Comparison of ENCODE assay signal across 27 cellular contexts in genomic region chr2:234469251-234469845, GRCh38. TPM values are rescaled to one million over a fixed set of nuclear protein-coding genes. Genes with fewer than 3 reads are reported as not detected.
A peak's percentile ranks its signal among the peaks of the same experiment; 100 is the strongest.
DNase-seq lines count a peak whose midpoint lies in the region; ATAC-seq and TF ChIP-seq lines count a peak whose summit lies in the region.
"Had no signal": no experiment of that assay in that cellular context is flagged by ENCODE, and none has a peak within 500 bp of the region (broad histone marks: within the 10 kb centered on the region; RNA-seq: fewer than 3 reads in every experiment).

No MANE protein-coding gene starts in this region.

- H3K9me1 ChIP-seq in IMR-90 (ENCODE audit: insufficient read depth, low read length): no peaks in the 10 kb centered on the region

- H2AK5ac ChIP-seq in IMR-90 (ENCODE audit: low read depth, low read length): no peak overlapping the region

- peaks cover 2% of the 10 kb centered on the region; the same call in 1 of the 2 replicates for H3K4me1 ChIP-seq in IMR-90 (ENCODE audit: control insufficient read depth, insufficient read depth, low read length)
- H3K4me1 ChIP-seq: gastroesophageal sphincter, tibial nerve had no signal

- CTCF ChIA-PET in IMR-90 (lab: Yijun Ruan, JAX): interaction anchor here (0.9 to 1.1 kb wide), 2 partner anchors 9 to 20 kb away, joined by 3 read pairs; no protein-coding TSS in a partner anchor

- H3K9me3 ChIP-seq in IMR-90 (ENCODE audit: control insufficient read depth, insufficient read depth, low read length): peaks cover 13% of the 10 kb centered on the region
- H3K9me3 ChIP-seq: gastroesophageal sphincter had no signal

- no peak overlapping the region for H2BK120ac ChIP-seq in IMR-90 (ENCODE audit: low read depth, low read length)

- no peaks in the 10 kb centered on the region for H3K27me3 Mint-ChIP-seq in activated T-cell treated with anti-CD3 and anti-CD28 coated beads, Interleukin-2, amount 50 U/mL, for 72 hours (ENCODE audit: low read depth)

- no peak overlapping the region for H3K27ac ChIP-seq in IMR-90 (ENCODE audit: insufficient read depth, low read length)
- H3K27ac ChIP-seq: gastroesophageal sphincter, tibial nerve had no signal

- no peaks in the 10 kb centered on the region for H3K79me1 ChIP-seq in IMR-90 (ENCODE audit: low read depth in 1 of 2, low read length in 2 of 2)

- no peak overlapping the region for H2BK5ac ChIP-seq in IMR-90 (ENCODE audit: low read depth, low read length, poor library complexity, severe bottlenecking)

- H4K5ac ChIP-seq in IMR-90 (ENCODE audit: low read depth, low read length): no peak overlapping the region

- no peak overlapping the region for H4K91ac ChIP-seq in IMR-90 (ENCODE audit: insufficient read depth, low read depth, low read length)

- POLR2A ChIA-PET in IMR-90 (lab: Charles Lee; ENCODE audit: unreplicated experiment): no interaction called here

- peak overlapping the region in 1 of 2 donors; percentile 65 for H3K4me3 Mint-ChIP-seq in activated T-cell treated with anti-CD3 and anti-CD28 coated beads, Interleukin-2, amount 50 U/mL, for 72 hours
- no peak overlapping the region for H3K4me3 Mint-ChIP-seq in stimulated activated effector memory CD8-positive, alpha-beta T cell treated with anti-CD3 and anti-CD28 coated beads, Interleukin-12 subunit alpha, Interleukin-12 subunit beta, amount 100 ng/mL, for 72 hours
- H3K4me3 Mint-ChIP-seq: activated naive CD8-positive, alpha-beta T cell treated with anti-CD3 and anti-CD28 coated beads, Interleukin-2, amount 10 ng/mL, durations not matched to agents 7 days and 5 days; endodermal cell had no signal

- peaks cover 1 to 2% of the 10 kb centered on the region in 2 donors for H3K36me3 Mint-ChIP-seq in activated T-cell treated with anti-CD3 and anti-CD28 coated beads, Interleukin-2, amount 50 U/mL, for 72 hours (ENCODE audit: insufficient read depth in 2 of 2)
- no peaks in the 10 kb centered on the region for H3K36me3 Mint-ChIP-seq in stimulated activated effector memory CD8-positive, alpha-beta T cell treated with anti-CD3 and anti-CD28 coated beads, Interleukin-12 subunit alpha, Interleukin-12 subunit beta, amount 100 ng/mL, for 72 hours
- H3K36me3 Mint-ChIP-seq: naive B cell had no signal

- peak overlapping the region; percentile 22 for H3K27ac Mint-ChIP-seq in activated T-cell treated with anti-CD3 and anti-CD28 coated beads, Interleukin-2, amount 50 U/mL, for 72 hours
- no peak overlapping the region for H3K27ac Mint-ChIP-seq in stimulated activated effector memory CD8-positive, alpha-beta T cell treated with anti-CD3 and anti-CD28 coated beads, Interleukin-12 subunit alpha, Interleukin-12 subunit beta, amount 100 ng/mL, for 72 hours
- H3K27ac Mint-ChIP-seq: activated naive CD8-positive, alpha-beta T cell treated with anti-CD3 and anti-CD28 coated beads, Interleukin-2, amount 10 ng/mL, durations not matched to agents 7 days and 5 days; endodermal cell had no signal

- H3K4me1 Mint-ChIP-seq in activated T-cell treated with anti-CD3 and anti-CD28 coated beads, Interleukin-2, amount 50 U/mL, for 72 hours (ENCODE audit: low read depth): peaks cover 56% of the 10 kb centered on the region
- peaks cover 64% of the 10 kb centered on the region for H3K4me1 Mint-ChIP-seq in stimulated activated effector memory CD8-positive, alpha-beta T cell treated with anti-CD3 and anti-CD28 coated beads, Interleukin-12 subunit alpha, Interleukin-12 subunit beta, amount 100 ng/mL, for 72 hours
- H3K4me1 Mint-ChIP-seq: endodermal cell had no signal

- no peak overlapping the region for H3K9ac ChIP-seq in IMR-90 (ENCODE audit: low read depth, low read length)

- no peak overlapping the region for H2AFZ ChIP-seq in IMR-90 (replicated peaks; ENCODE audit: low read length, poor library complexity)

- H3K14ac ChIP-seq in IMR-90 (replicated peaks; ENCODE audit: low read depth, low read length): no peak overlapping the region

- TF ChIP-seq CTCF in IMR-90 (conservative IDR thresholded peaks at IDR 0.05; ENCODE audit: low read depth, low read length) (no peak), epithelial cell of esophagus (IDR thresholded peaks at IDR 0.05; ENCODE audit: insufficient read depth, low read depth, low read length, missing control alignments) (no peak)

- no peak for DNase-seq in activated T-cell treated with anti-CD3 and anti-CD28 coated beads, Interleukin-2, amount 50 U/mL, for 72 hours
- DNase-seq in activated T-cell treated with anti-CD3 and anti-CD28 coated beads, Interleukin-2, amount 50 U/mL, for 48 hours: no peak
- DNase-seq in IMR-90 (peak; percentile 51), epithelial cell of esophagus (ENCODE audit: low read depth) (peak; percentile 57), NCI-H226 (no peak)
- no peak for DNase-seq in stimulated activated effector memory CD8-positive, alpha-beta T cell treated with anti-CD3 and anti-CD28 coated beads, Interleukin-12 subunit alpha, Interleukin-12 subunit beta, amount 100 ng/mL, for 72 hours (ENCODE audit: low spot score in 2 of 2)
- DNase-seq: ACHN; activated CD4-positive, CD25-positive, alpha-beta regulatory T cell; activated CD8-positive, alpha-beta memory T cell treated with anti-CD3 and anti-CD28 coated beads for 24 hours; activated naive CD8-positive, alpha-beta T cell treated with anti-CD3 and anti-CD28 coated beads, Interleukin-2, amount 10 ng/mL, durations not matched to agents 7 days and 5 days; central memory CD4-positive, alpha-beta T cell; DMS53; endodermal cell; GOT3; hippocampal formation; Karpas-422; naive B cell; NCI-H146; NCI-H510A; occipital lobe; OCI-M1; SHP77 treated with DMSO at 0.1 percent for 48 hours; SW 1271 had no signal

- dilution Hi-C loops in IMR-90 (cut with HindIII; ENCODE audit: low sequenced_read_pairs, unreplicated experiment): no loop called here

- TF ChIP-seq RAD21 in IMR-90 (IDR thresholded peaks at IDR 0.05; ENCODE audit: low read length): no peak

- H2AK9ac ChIP-seq in IMR-90 (replicated peaks; ENCODE audit: low read depth, low read length, poor library complexity): no peak overlapping the region

- no peak overlapping the region for H3K56ac ChIP-seq in IMR-90 (ENCODE audit: extremely low read depth, insufficient read depth, low read length)

- H3K23ac ChIP-seq in IMR-90 (ENCODE audit: low read depth, low read length): no peak overlapping the region

- no peaks in the 10 kb centered on the region for H3K36me3 ChIP-seq in IMR-90 (ENCODE audit: control insufficient read depth, insufficient read depth, low read length)
- H3K36me3 ChIP-seq: gastroesophageal sphincter, tibial nerve had no signal

- H3K18ac ChIP-seq in IMR-90 (ENCODE audit: low read depth, low read length): no peak overlapping the region

- H3K27me3 ChIP-seq in IMR-90 (ENCODE audit: control insufficient read depth, insufficient read depth, low read length): no peaks in the 10 kb centered on the region
- H3K27me3 ChIP-seq: gastroesophageal sphincter, tibial nerve had no signal

- intact Hi-C loops in IMR-90 (cut with micrococcal nuclease): no loop called here

- ATAC-seq in activated T-cell treated with anti-CD3 and anti-CD28 coated beads, Interleukin-2, amount 50 U/mL, for 72 hours (replicated peaks in 1 of 2): peak; percentile 92
- ATAC-seq in IMR-90 (ENCODE audit: low read depth) (no peak), HG03571 (IDR thresholded peaks at IDR 0.05; ENCODE audit: unreplicated experiment) (no peak), HG03439 (IDR thresholded peaks at IDR 0.05; ENCODE audit: unreplicated experiment) (no peak)
- peak; percentile 93 for ATAC-seq in stimulated activated effector memory CD8-positive, alpha-beta T cell treated with anti-CD3 and anti-CD28 coated beads, Interleukin-12 subunit alpha, Interleukin-12 subunit beta, amount 100 ng/mL, for 72 hours
- ATAC-seq: gastroesophageal sphincter had no signal

- H3K4me3 ChIP-seq in IMR-90 (ENCODE audit: insufficient read depth, low read depth, low read length) (no peak overlapping the region), epithelial cell of esophagus (ENCODE audit: low read length) (no peak overlapping the region)
- H3K4me3 ChIP-seq: gastroesophageal sphincter, tibial nerve had no signal

- no CpG with 5 or more reads among the region's 7 CpGs for WGBS in IMR-90 (ENCODE audit: extremely low coverage in 2 of 2, insufficient read length in 1 of 2), 2 experiments

- no peak overlapping the region for H2BK15ac ChIP-seq in IMR-90 (ENCODE audit: low read depth, low read length)

- H3K4ac ChIP-seq in IMR-90 (ENCODE audit: low read depth, low read length): no peak overlapping the region

- BruUV-seq in IMR-90 (replicated peaks; lab: Mats Ljungman, UMichigan): no TSS peak

- H4K20me1 ChIP-seq in IMR-90 (ENCODE audit: insufficient read depth, low read length): no peaks in the 10 kb centered on the region

- H2BK20ac ChIP-seq in IMR-90 (ENCODE audit: low read depth, low read length): no peak overlapping the region

- no peak overlapping the region for H3K4me2 ChIP-seq in IMR-90 (ENCODE audit: low read depth, low read length)

- H3K9me3 Mint-ChIP-seq in activated T-cell treated with anti-CD3 and anti-CD28 coated beads, Interleukin-2, amount 50 U/mL, for 72 hours: peaks cover 3% of the 10 kb centered on the region in 2 donors
- peaks cover 3% of the 10 kb centered on the region for H3K9me3 Mint-ChIP-seq in stimulated activated effector memory CD8-positive, alpha-beta T cell treated with anti-CD3 and anti-CD28 coated beads, Interleukin-12 subunit alpha, Interleukin-12 subunit beta, amount 100 ng/mL, for 72 hours

- in situ Hi-C loops in IMR-90 (cut with MboI; ENCODE audit: low sequenced_read_pairs): no loop called here

- no peak overlapping the region for H4K8ac ChIP-seq in IMR-90 (ENCODE audit: low read depth in 2 of 2, low read length in 2 of 2)

- TF ChIP-seq POLR2A in IMR-90 (IDR thresholded peaks at IDR 0.05; ENCODE audit: low read depth, low read length): no peak

TF ChIP-seq in IMR-90, 13 proteins besides CTCF, POLR2A, EP300 and RAD21 (continues in another document):
- TF ChIP-seq BHLHE40 (IDR thresholded peaks at IDR 0.05; ENCODE audit: low read depth, low read length): no peak
- TF ChIP-seq USF2 (IDR thresholded peaks at IDR 0.05; ENCODE audit: low read depth, low read length): no peak
- no peak for TF ChIP-seq MAFK (IDR thresholded peaks at IDR 0.05; ENCODE audit: low read depth, low read length)
- no peak for TF ChIP-seq NFE2L2 (IDR thresholded peaks at IDR 0.05; ENCODE audit: low read depth, low read length)
- no peak for TF ChIP-seq FOS (IDR thresholded peaks at IDR 0.05; ENCODE audit: low read depth, low read length)

RNA-seq across cellular contexts. Expression of gene ARL4C, which starts 27.5 kb away (rescaled TPM):
- total RNA-seq in activated T-cell treated with anti-CD3 and anti-CD28 coated beads, Interleukin-2, amount 50 U/mL, for 72 hours: 10 to 100 TPM; 52.9 to 53.7 TPM
- 7.7 and 12.5 TPM in 2 replicates for total RNA-seq in IMR-90 (2012; rRNA removed)
- polyA plus RNA-seq in IMR-90 (2012; rRNA removed): 8.2 and 8.7 TPM in 2 replicates
- polyA plus RNA-seq in IMR-90 (2012; cell fraction: cytosol; rRNA removed): 4.8 and 7.4 TPM in 2 replicates
- polyA plus RNA-seq in IMR-90 (2012; cell fraction: nucleus; rRNA removed; ENCODE audit: low replicate concordance): 6.5 and 6.7 TPM in 2 replicates

Comparison
In these comparisons a context has a peak if more than half of its experiments do, and no peak if none do; other contexts are left out.
1. ATAC-seq: peak in activated T-cell treated with anti-CD3 and anti-CD28 coated beads, Interleukin-2, amount 50 U/mL, for 72 hours (2 of 2) and stimulated activated effector memory CD8-positive, alpha-beta T cell treated with anti-CD3 and anti-CD28 coated beads, Interleukin-12 subunit alpha, Interleukin-12 subunit beta, amount 100 ng/mL, for 72 hours (single experiment); none in IMR-90 (single experiment), HG03571 (single experiment) and HG03439 (single experiment).
2. DNase-seq: peak in IMR-90 (single experiment) and epithelial cell of esophagus (single experiment); none in activated T-cell treated with anti-CD3 and anti-CD28 coated beads, Interleukin-2, amount 50 U/mL, for 72 hours (0 of 2), activated T-cell treated with anti-CD3 and anti-CD28 coated beads, Interleukin-2, amount 50 U/mL, for 48 hours (0 of 2), stimulated activated effector memory CD8-positive, alpha-beta T cell treated with anti-CD3 and anti-CD28 coated beads, Interleukin-12 subunit alpha, Interleukin-12 subunit beta, amount 100 ng/mL, for 72 hours (0 of 2) and NCI-H226 (single experiment).